13 cellular contexts compared by ENCODE assay signal in the genomic region with DNA sequence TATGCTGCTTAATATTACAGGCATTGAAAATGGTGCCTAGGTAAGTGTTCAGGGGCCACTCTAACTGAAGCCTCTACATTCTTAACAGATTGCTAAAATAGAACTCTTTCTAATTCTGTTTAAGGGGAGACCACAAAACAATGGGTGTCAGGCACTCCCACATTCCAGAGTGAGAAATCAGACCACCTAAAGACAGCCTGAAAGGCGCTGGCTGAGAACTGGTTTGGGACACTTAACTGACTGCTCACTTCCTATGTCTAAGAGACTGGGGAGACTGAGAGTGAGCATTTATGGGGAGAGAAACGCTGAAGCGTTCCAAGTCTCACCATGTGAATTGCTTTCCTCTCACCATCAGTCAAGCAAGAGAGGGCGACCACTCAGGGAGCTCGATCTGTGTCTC.
DNase-seq lines count a peak whose midpoint lies in the region; ATAC-seq and TF ChIP-seq lines count a peak whose summit lies in the region.
"Had no signal": no experiment of that assay in that cellular context is flagged by ENCODE, and none has a peak within 500 bp of the region (broad histone marks: within the 10 kb centered on the region; RNA-seq: fewer than 3 reads in every experiment).

No MANE protein-coding gene starts in this region.

- no peak overlapping the region for H3K4ac ChIP-seq in H9 (ENCODE audit: low read depth, low read length)

- no peak for TF ChIP-seq RAD21 in SK-N-SH (IDR thresholded peaks at IDR 0.05; ENCODE audit: low read length)

- no peaks in the 10 kb centered on the region for H3K27me3 ChIP-seq in H9 (ENCODE audit: insufficient read depth, low read length)
- no peaks in the 10 kb centered on the region for H3K27me3 ChIP-seq in SK-N-SH (ENCODE audit: insufficient read depth)

- no CpG with 5 or more reads among the region's 5 CpGs for WGBS in H9 (ENCODE audit: extremely low coverage, insufficient read length, low lambda C conversion rate)
- 78% methylated on average over 5 of the region's 5 CpGs for WGBS in SK-N-SH (ENCODE audit: low lambda C conversion rate)

- H3K4me2 ChIP-seq in H9 (ENCODE audit: insufficient read depth, insufficient read length, low read length) (no peak overlapping the region), SK-N-SH (peak overlapping the region; percentile 34)

- TF ChIP-seq CTCF in H9 (conservative IDR thresholded peaks at IDR 0.05) (no peak), SK-N-SH (IDR thresholded peaks at IDR 0.05) (no peak), fibroblast of mammary gland (conservative IDR thresholded peaks at IDR 0.05; ENCODE audit: control insufficient read depth, insufficient read depth, low read depth, low read length) (no peak)

- H3K23me2 ChIP-seq in H9 (ENCODE audit: insufficient read length, low read depth, low read length, poor library complexity, severe bottlenecking) = no peaks in the 10 kb centered on the region

- no peak overlapping the region for H3K4me3 Mint-ChIP-seq in H9
- H3K4me3 Mint-ChIP-seq: stimulated activated memory B cell treated with anti-CD40 and anti-IgM and Interleukin-4, amounts not matched to agents 10 μg/mL and 1 μg/mL and 100 μg/mL, for 72 hours had no signal

- no peaks in the 10 kb centered on the region for H3K79me2 ChIP-seq in H9 (ENCODE audit: insufficient read depth, low read length)
- H3K79me2 ChIP-seq in SK-N-SH (ENCODE audit: insufficient read depth) = peaks cover 74% of the 10 kb centered on the region

- TF ChIP-seq EP300 in SK-N-SH (IDR thresholded peaks at IDR 0.05; ENCODE audit: borderline replicate concordance in 1 of 2, low read depth in 1 of 2, low read length in 1 of 2) = no peak

- H3K79me1 ChIP-seq in H9 (ENCODE audit: insufficient read depth, low read depth, low read length, poor library complexity, severe bottlenecking) = no peaks in the 10 kb centered on the region

- H3K56ac ChIP-seq in H9 (ENCODE audit: insufficient read length, low read depth, low read length) = no peak overlapping the region

- no peak overlapping the region for H2AFZ ChIP-seq in H9 (ENCODE audit: low read length)
- H2AFZ ChIP-seq in SK-N-SH (ENCODE audit: low read depth) = no peak overlapping the region

- no peaks in the 10 kb centered on the region; the same call in 1 of the 2 replicates for H3K4me1 ChIP-seq in H9 (ENCODE audit: insufficient read depth, low read length)
- peaks cover 11 to 26% of the 10 kb centered on the region in 2 experiments for H3K4me1 ChIP-seq in SK-N-SH (ENCODE audit: control insufficient read depth in 1 of 2, insufficient read depth in 2 of 2, low read depth in 1 of 2, low read length in 1 of 2)

- no peak overlapping the region for H2BK5ac ChIP-seq in H9 (ENCODE audit: insufficient read length, low read length)

- peaks cover 0 to 20% (median 9%) of the 10 kb centered on the region in 3 experiments; a peak in 4 of 7 replicates for H3K36me3 Mint-ChIP-seq in H9 (ENCODE audit: insufficient read depth in 1 of 3, low read depth in 3 of 3)

- H2BK120ac ChIP-seq in H9 (ENCODE audit: low read depth, low read length, poor library complexity, severe bottlenecking) = no peak overlapping the region

- POLR2A ChIA-PET in SK-N-SH (lab: Yijun Ruan, JAX) = no interaction called here

- no peaks in the 10 kb centered on the region for H3K9me3 Mint-ChIP-seq in H9
- H3K9me3 Mint-ChIP-seq: stimulated activated memory B cell treated with anti-CD40 and anti-IgM and Interleukin-4, amounts not matched to agents 10 μg/mL and 1 μg/mL and 100 μg/mL, for 72 hours had no signal

- no peak for DNase-seq in H9
- DNase-seq in SK-N-SH = no peak
- peak; percentile 75 for DNase-seq in fibroblast of mammary gland (ENCODE audit: low read depth)
- no peak for DNase-seq in sciatic nerve (ENCODE audit: low spot score)
- DNase-seq in C1 segment of cervical spinal cord (lab: John Stamatoyannopoulos, UW) = no peak
- DNase-seq in HuH-7.5 (ENCODE audit: low spot score) = no peak
- no peak for DNase-seq in middle frontal gyrus (ENCODE audit: extremely low spot score, low spot score)
- DNase-seq: activated CD4-positive, alpha-beta T cell treated with anti-CD3 and anti-CD28 coated beads for 1 hour; hippocampal formation; NCI-H2081; RPMI8226 had no signal

- H3K27ac Mint-ChIP-seq in H9 = peak overlapping the region in 2 of 3 experiments; percentile 16 to 37; a peak in 3 of 7 replicates
- H3K27ac Mint-ChIP-seq: stimulated activated memory B cell treated with anti-CD40 and anti-IgM and Interleukin-4, amounts not matched to agents 10 μg/mL and 1 μg/mL and 100 μg/mL, for 72 hours had no signal

- peaks cover 44 to 57% of the 10 kb centered on the region in 2 experiments for H3K36me3 ChIP-seq in SK-N-SH (replicated peaks in 1 of 2; ENCODE audit: control insufficient read depth in 1 of 2, insufficient read depth in 2 of 2, low read length in 1 of 2)

- peaks cover 16% of the 10 kb centered on the region in 2 experiments for H3K4me1 Mint-ChIP-seq in H9
- H3K4me1 Mint-ChIP-seq: stimulated activated memory B cell treated with anti-CD40 and anti-IgM and Interleukin-4, amounts not matched to agents 10 μg/mL and 1 μg/mL and 100 μg/mL, for 72 hours had no signal

- H3K9me2 ChIP-seq in SK-N-SH = no peaks in the 10 kb centered on the region

- H3K9ac ChIP-seq in H9 (ENCODE audit: extremely low read depth, insufficient read length, low read length) = no peak overlapping the region
- H3K9ac ChIP-seq in SK-N-SH = peak overlapping the region; percentile 57; the same call in 1 of the 2 replicates

- H3K14ac ChIP-seq in H9 (ENCODE audit: insufficient read depth, low read length) = no peak overlapping the region

- H2BK20ac ChIP-seq in H9 (ENCODE audit: low read depth, low read length, poor library complexity, severe bottlenecking) = no peak overlapping the region

- H4K5ac ChIP-seq in H9 (ENCODE audit: insufficient read length, low read depth, low read length) = no peak overlapping the region

- H3T11ph ChIP-seq in H9 (ENCODE audit: low read length) = no peak overlapping the region

- H3K18ac ChIP-seq in H9 (ENCODE audit: insufficient read length, low read depth, low read length) = no peak overlapping the region

- H3K4me3 ChIP-seq in SK-N-SH (ENCODE audit: low read depth in 2 of 2, low read length in 1 of 2) = no peak overlapping the region; a peak in 1 of 4 replicates
- no peak overlapping the region for H3K4me3 ChIP-seq in fibroblast of mammary gland (ENCODE audit: control insufficient read depth, low read depth, low read length)

- no peaks in the 10 kb centered on the region for H3K27me3 Mint-ChIP-seq in H9 (ENCODE audit: low read depth)
- H3K27me3 Mint-ChIP-seq: stimulated activated memory B cell treated with anti-CD40 and anti-IgM and Interleukin-4, amounts not matched to agents 10 μg/mL and 1 μg/mL and 100 μg/mL, for 72 hours had no signal

- no peak overlapping the region for H3K27ac ChIP-seq in H9 (ENCODE audit: insufficient read length, low read depth, low read length)
- H3K27ac ChIP-seq in SK-N-SH (ENCODE audit: low read depth in 2 of 2, low read length in 1 of 2) = peak overlapping the region in 1 of 2 experiments; percentile 79; a peak in 2 of 4 replicates

- H4K8ac ChIP-seq in H9 (replicated peaks; ENCODE audit: insufficient read length, low read depth, low read length) = no peak overlapping the region

- peaks cover 45% of the 10 kb centered on the region for H3F3A ChIP-seq in SK-N-SH (replicated peaks; ENCODE audit: insufficient read depth)

- no peaks in the 10 kb centered on the region for H4K20me1 ChIP-seq in H9 (ENCODE audit: control insufficient read depth, insufficient read depth, insufficient read length)
- H4K20me1 ChIP-seq in SK-N-SH (ENCODE audit: insufficient read depth) = no peaks in the 10 kb centered on the region

- H2BK12ac ChIP-seq in H9 (ENCODE audit: insufficient read length, low read depth, low read length) = no peak overlapping the region

- H2BK15ac ChIP-seq in H9 (ENCODE audit: low read depth, low read length) = no peak overlapping the region

- no peak overlapping the region for H2AK5ac ChIP-seq in H9 (ENCODE audit: insufficient read length, low read length)

- ATAC-seq in sciatic nerve (peak; percentile 14), HG03521 (IDR thresholded peaks at IDR 0.05; ENCODE audit: unreplicated experiment) (no peak)
- ATAC-seq: stimulated activated memory B cell treated with anti-CD40 and anti-IgM and Interleukin-4, amounts not matched to agents 10 μg/mL and 1 μg/mL and 100 μg/mL, for 72 hours had no signal

- CTCF ChIA-PET in SK-N-SH (lab: Yijun Ruan, JAX) = interaction anchor here (1.3 kb wide), 1 partner anchor 16 kb away, joined by 4 read pairs; no protein-coding TSS in a partner anchor

- H3K23ac ChIP-seq in H9 (ENCODE audit: insufficient read length, low read depth, low read length) = no peak overlapping the region

- intact Hi-C loops in sciatic nerve (cut with DNase I) = no loop called here

- no peaks in the 10 kb centered on the region for H3K9me3 ChIP-seq in H9 (ENCODE audit: control insufficient read depth, low read depth, low read length)
- no peaks in the 10 kb centered on the region for H3K9me3 ChIP-seq in SK-N-SH

- no peak overlapping the region for H4K91ac ChIP-seq in H9 (ENCODE audit: insufficient read length, low read depth, low read length)

TF ChIP-seq in SK-N-SH, 30 proteins besides CTCF, POLR2A, EP300 and RAD21:
- no peak for TF ChIP-seq TEAD4 (IDR thresholded peaks at IDR 0.05; ENCODE audit: borderline replicate concordance, insufficient read depth)
- TF ChIP-seq RFX5 (IDR thresholded peaks at IDR 0.05; ENCODE audit: low read length) = no peak
- TF ChIP-seq FOSL2 (IDR thresholded peaks at IDR 0.05; ENCODE audit: borderline replicate concordance, low read depth) = peak; percentile 24; the same call in 1 of the 2 replicates
- TF ChIP-seq GATA2 (CRISPR knock-in tag; IDR thresholded peaks at IDR 0.05) = no peak
- 0 out of 2 replicates have a peak, but pooled peaks have one; percentile 12 for TF ChIP-seq MEF2A (IDR thresholded peaks at IDR 0.05; ENCODE audit: borderline replicate concordance, low read depth)
- TF ChIP-seq ELF1 (IDR thresholded peaks at IDR 0.05) = no peak
- no peak for TF ChIP-seq EZH2phosphoT487 (IDR thresholded peaks at IDR 0.05; ENCODE audit: borderline replicate concordance, low read depth)
- no peak for TF ChIP-seq SIN3A (IDR thresholded peaks at IDR 0.05; ENCODE audit: borderline replicate concordance, low read depth, low read length)
TF ChIP-seq in SK-N-SH: peak in this region for 2.
